In the genomic region with DNA sequence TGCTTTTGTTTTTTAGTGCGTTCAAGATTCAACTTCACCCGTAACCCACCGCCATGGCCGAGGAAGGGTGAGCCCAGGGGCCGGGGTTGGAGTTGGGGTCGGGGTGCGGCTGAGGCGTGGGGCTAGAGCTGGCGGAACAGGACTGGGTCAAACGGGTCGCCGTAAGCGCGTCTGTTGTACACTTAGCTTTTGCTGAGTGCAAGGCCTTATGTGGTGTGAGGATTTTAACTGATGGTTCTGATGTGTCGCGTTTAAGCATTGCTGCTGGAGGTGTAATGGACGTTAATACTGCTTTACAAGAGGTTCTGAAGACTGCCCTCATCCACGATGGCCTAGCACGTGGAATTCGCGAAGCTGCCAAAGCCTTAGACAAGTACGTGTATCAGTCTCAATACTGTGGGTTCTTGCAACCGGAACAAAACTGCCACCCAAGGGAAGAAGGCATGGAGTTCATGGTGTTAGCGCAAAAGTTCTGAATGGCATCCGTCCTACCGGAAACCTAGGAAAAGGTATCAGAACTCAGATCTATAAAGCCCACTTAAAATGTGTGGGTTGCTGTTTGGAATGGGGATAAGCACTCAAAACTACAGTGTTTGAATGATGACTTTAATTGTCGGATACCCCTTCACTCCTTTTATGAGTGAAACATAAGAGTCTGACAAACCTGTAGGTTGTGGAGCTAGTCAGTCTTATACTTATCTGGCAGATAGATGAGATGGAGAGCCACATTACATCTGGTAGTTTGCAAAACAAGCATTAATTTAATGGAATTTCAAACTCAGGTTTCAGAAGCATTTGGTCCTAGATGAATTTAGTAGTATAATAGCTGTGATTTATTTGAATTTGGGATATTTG, we compare ENCODE assay signal across 8 cellular contexts. TPM values are rescaled to one million over a fixed set of nuclear protein-coding genes. Genes with fewer than 3 reads are reported as not detected.
DNase-seq lines count a peak whose midpoint lies in the region; ATAC-seq and TF ChIP-seq lines count a peak whose summit lies in the region.

No MANE protein-coding gene starts in this region.

- H4K20me1 ChIP-seq in hepatocyte (ENCODE audit: insufficient read depth, poor library complexity, severe bottlenecking), result peaks cover 41% of the 10 kb centered on the region

- CTCF ChIA-PET in activated naive CD4-positive, alpha-beta T cell treated with anti-CD3 and anti-CD28 coated beads for 36 hours (lab: Charles Lee), result interaction anchor here (0.9 to 1.0 kb wide), 2 partner anchors 16 to 50 kb away, joined by 3 read pairs; partner anchors contain the start of gene SLC18B1

- peak; percentile 3 for ATAC-seq in GM19452 (IDR thresholded peaks at IDR 0.05; ENCODE audit: unreplicated experiment)

- H2AFZ ChIP-seq in hepatocyte, result no peak overlapping the region

- H3K4me1 Mint-ChIP-seq in activated naive CD4-positive, alpha-beta T cell treated with anti-CD3 and anti-CD28 coated beads for 36 hours (ENCODE audit: low read depth), result peaks cover 38% of the 10 kb centered on the region

- H3K9me3 Mint-ChIP-seq in activated naive CD4-positive, alpha-beta T cell treated with anti-CD3 and anti-CD28 coated beads for 36 hours, result no peaks in the 10 kb centered on the region

- H3K9me3 ChIP-seq in hepatocyte (ENCODE audit: low read depth), result no peaks in the 10 kb centered on the region

- peaks cover 57% of the 10 kb centered on the region for H3K36me3 Mint-ChIP-seq in activated naive CD4-positive, alpha-beta T cell treated with anti-CD3 and anti-CD28 coated beads for 36 hours (ENCODE audit: low read depth)

- H3K4me1 ChIP-seq in hepatocyte (ENCODE audit: insufficient read depth), result peaks cover 19% of the 10 kb centered on the region

- peak overlapping the region; percentile 94 for H3K4me3 Mint-ChIP-seq in activated naive CD4-positive, alpha-beta T cell treated with anti-CD3 and anti-CD28 coated beads for 36 hours

- TF ChIP-seq CTCF in AG10803 (conservative IDR thresholded peaks at IDR 0.05; ENCODE audit: low read length) (no peak), hepatocyte (IDR thresholded peaks at IDR 0.05; ENCODE audit: poor library complexity) (no peak)

- peak overlapping the region; percentile 90 for H3K4me2 ChIP-seq in hepatocyte

- H3K4me3 ChIP-seq in AG10803 (ENCODE audit: low read length), result peak overlapping the region; percentile 94
- H3K4me3 ChIP-seq in hepatocyte, result peak overlapping the region; percentile 97

- peak overlapping the region; percentile 97 for H3K27ac Mint-ChIP-seq in activated naive CD4-positive, alpha-beta T cell treated with anti-CD3 and anti-CD28 coated beads for 36 hours

- under 1% methylated on average over 21 of the region's 27 CpGs for WGBS in hepatocyte (ENCODE audit: low lambda C conversion rate, missing lambda C conversion rate)

- H3K27me3 ChIP-seq in hepatocyte, result no peaks in the 10 kb centered on the region

- no peak for DNase-seq in AG10803 (ENCODE audit: low read depth)
- peak; percentile 38 for DNase-seq in HT-29 (ENCODE audit: low spot score)
- no peak for DNase-seq in activated naive CD4-positive, alpha-beta T cell treated with anti-CD3 and anti-CD28 coated beads for 36 hours
- no peak for DNase-seq in hepatocyte (ENCODE audit: low spot score)
- peak; percentile 45 for DNase-seq in stimulated activated CD4-positive, alpha-beta T cell treated with anti-CD3 and anti-CD28 coated beads, Interleukin-4, amount 100 ng/mL, for 24 hours
- no peak for DNase-seq in GM19238 (ENCODE audit: insufficient read length, low spot score)
- no peak for DNase-seq in NCI-H526 (lab: John Stamatoyannopoulos, UW)

- intact Hi-C loops in activated naive CD4-positive, alpha-beta T cell treated with anti-CD3 and anti-CD28 coated beads for 36 hours (cut with micrococcal nuclease), result loop anchor here (1.0 to 10.0 kb wide), 9 partner anchors 16 to 1753 kb away; partner anchors contain the start of genes EPB41L2, MED23, STX7 and TBPL1

- no peaks in the 10 kb centered on the region for H3K9me2 ChIP-seq in hepatocyte (replicated peaks; ENCODE audit: insufficient read depth)

- no peaks in the 10 kb centered on the region for H3K36me3 ChIP-seq in hepatocyte (replicated peaks; ENCODE audit: insufficient read depth, low read depth)

- no peaks in the 10 kb centered on the region for H3K27me3 Mint-ChIP-seq in activated naive CD4-positive, alpha-beta T cell treated with anti-CD3 and anti-CD28 coated beads for 36 hours (ENCODE audit: low read depth)

- H3K27ac ChIP-seq in hepatocyte, result peak overlapping the region; percentile 65

- peaks cover 33% of the 10 kb centered on the region for H3K79me2 ChIP-seq in hepatocyte

RNA-seq across cellular contexts. Expression of gene RPS12, which starts 0.6 kb away (rescaled TPM):
- total RNA-seq in HT-29 (2014; rRNA removed; shearing (Covaris generic)), result 1,453 and 1,505 TPM in 2 replicates
- total RNA-seq in activated naive CD4-positive, alpha-beta T cell treated with anti-CD3 and anti-CD28 coated beads for 36 hours, result 1,000 to 10,000 TPM; 2,152 to 2,208 TPM
- total RNA-seq in hepatocyte, result 1,429 and 1,761 TPM in 2 replicates
- 421 and 442 TPM in 2 replicates for polyA plus RNA-seq in hepatocyte

RNA-seq across cellular contexts. Expression of gene SLC18B1, which starts 16.5 kb away (rescaled TPM):
- total RNA-seq in HT-29 (2014; rRNA removed; shearing (Covaris generic)), result 10.2 and 10.7 TPM in 2 replicates
- 1 to 10 TPM; 5.1 to 6.1 TPM for total RNA-seq in activated naive CD4-positive, alpha-beta T cell treated with anti-CD3 and anti-CD28 coated beads for 36 hours
- 27.3 and 28.8 TPM in 2 replicates for total RNA-seq in hepatocyte
- 10.6 and 20.0 TPM in 2 replicates for polyA plus RNA-seq in hepatocyte

RNA-seq across cellular contexts. Expression of gene VNN2, which starts 57.2 kb away (rescaled TPM):
- total RNA-seq in HT-29 (2014; rRNA removed; shearing (Covaris generic)), result not detected in 2 replicates
- 1 to 10 TPM; 7.3 to 7.8 TPM for total RNA-seq in activated naive CD4-positive, alpha-beta T cell treated with anti-CD3 and anti-CD28 coated beads for 36 hours
- 4.0 and 6.8 TPM in 2 replicates for total RNA-seq in hepatocyte
- polyA plus RNA-seq in hepatocyte, result 1.1 and 1.9 TPM in 2 replicates

Comparison
In these comparisons a context has a peak if more than half of its experiments do, and no peak if none do; other contexts are left out.
1. DNase-seq: peak in HT-29 (single experiment) and stimulated activated CD4-positive, alpha-beta T cell treated with anti-CD3 and anti-CD28 coated beads, Interleukin-4, amount 100 ng/mL, for 24 hours (single experiment); none in AG10803 (single experiment), activated naive CD4-positive, alpha-beta T cell treated with anti-CD3 and anti-CD28 coated beads for 36 hours (single experiment), hepatocyte (single experiment), GM19238 (single experiment) and NCI-H526 (0 of 2).